In genomic region chr11:74311352-74311926, GRCh38 we compare ENCODE assay signal across 8 cellular contexts. TPM values are rescaled to one million over a fixed set of nuclear protein-coding genes. Genes with fewer than 3 reads are reported as not detected.
DNase-seq lines count a peak whose midpoint lies in the region; ATAC-seq and TF ChIP-seq lines count a peak whose summit lies in the region.

TSS of gene P4HA3 (minus strand) at chr11:74311640. CDS start at chr11:74311611, 29 bp downstream.

- ATAC-seq in activated T-helper 17 cell treated with anti-CD3 and anti-CD28 coated beads, Interleukin-2, amount 50 U/mL, for 72 hours (replicated peaks), result peak; percentile 96
- ATAC-seq in gastroesophageal sphincter (peak; percentile 89), GM21526 (IDR thresholded peaks at IDR 0.05; ENCODE audit: low FRiP score, unreplicated experiment) (no peak)

- H3K9me3 Mint-ChIP-seq in activated T-helper 17 cell treated with anti-CD3 and anti-CD28 coated beads, Interleukin-2, amount 50 U/mL, for 72 hours, result no peaks in the 10 kb centered on the region
- H3K9me3 Mint-ChIP-seq in type B pancreatic cell, result peaks cover 9% of the 10 kb centered on the region

- H3K4me3 ChIP-seq in GM12864 (ENCODE audit: low read depth, low read length) (peak within 1 kb of the TSS; percentile 27), gastroesophageal sphincter (peak within 1 kb of the TSS; percentile 35 to 60), ovary (peak within 1 kb of the TSS; percentile 37)

- H3K9me3 ChIP-seq in gastroesophageal sphincter (peaks cover 0 to 12% (median 0%) of the 10 kb centered on the region in 3 donors), ovary (no peaks in the 10 kb centered on the region)

- no peak for TF ChIP-seq EP300 in gastroesophageal sphincter (IDR thresholded peaks at IDR 0.05)
- TF ChIP-seq EP300 in ovary (IDR thresholded peaks at IDR 0.05), result no peak

- TF ChIP-seq CTCF in GM12864 (IDR thresholded peaks at IDR 0.05; ENCODE audit: low read depth, low read length, missing control alignments) (peak; percentile 1), gastroesophageal sphincter (IDR thresholded peaks at IDR 0.05) (peak in 1 of 4 experiments; percentile 26), ovary (IDR thresholded peaks at IDR 0.05) (no peak), type B pancreatic cell (conservative IDR thresholded peaks at IDR 0.05) (no peak)

- WGBS in gastroesophageal sphincter (ENCODE audit: low coverage in 1 of 2), 2 donors, result 20% methylated on average over 3 of the region's 62 CpGs; no CpG with 5 or more reads in 1 of the 2 donors
- WGBS in ovary, 3 donors, result 1 to 4% (median 2%) methylated on average over 13 to 62 of the region's 62 CpGs

- DNase-seq in GM12864 (ENCODE audit: low read depth) (no peak), NCI-H748 treated with DMSO at 0.1 percent for 48 hours (lab: John Stamatoyannopoulos, UW) (peak; percentile 27), ovary (peak; percentile 17 to 73 (median 61)), type B pancreatic cell (ENCODE audit: extremely low spot score, unreplicated experiment) (peak; percentile 74), OCI-M1 (lab: John Stamatoyannopoulos, UW) (no peak)

- no peaks in the 10 kb centered on the region for H3K4me1 Mint-ChIP-seq in activated T-helper 17 cell treated with anti-CD3 and anti-CD28 coated beads, Interleukin-2, amount 50 U/mL, for 72 hours
- H3K4me1 Mint-ChIP-seq in type B pancreatic cell (ENCODE audit: unreplicated experiment), result no peaks in the 10 kb centered on the region

- intact Hi-C loops in ovary (cut with DNase I), result no loop called here

- H3K4me1 ChIP-seq in gastroesophageal sphincter, result peaks cover 0 to 12% (median 0%) of the 10 kb centered on the region in 3 donors
- H3K4me1 ChIP-seq in ovary (ENCODE audit: insufficient read depth), result peaks cover 3% of the 10 kb centered on the region

- H3K36me3 Mint-ChIP-seq in activated T-helper 17 cell treated with anti-CD3 and anti-CD28 coated beads, Interleukin-2, amount 50 U/mL, for 72 hours (ENCODE audit: low read depth), result no peaks in the 10 kb centered on the region
- H3K36me3 Mint-ChIP-seq in type B pancreatic cell, result no peaks in the 10 kb centered on the region

- TF ChIP-seq POLR2A in gastroesophageal sphincter (IDR thresholded peaks at IDR 0.05), result no peak
- no peak for TF ChIP-seq POLR2A in ovary (IDR thresholded peaks at IDR 0.05)

- H3K27ac ChIP-seq in gastroesophageal sphincter (peak within 1 kb of the TSS in 1 of 4 donors; percentile 57), ovary (no peak within 1 kb of the TSS)

- H3K27ac Mint-ChIP-seq in activated T-helper 17 cell treated with anti-CD3 and anti-CD28 coated beads, Interleukin-2, amount 50 U/mL, for 72 hours, result peak within 1 kb of the TSS; percentile 52
- H3K27ac Mint-ChIP-seq in type B pancreatic cell, result no peak within 1 kb of the TSS

- H3K36me3 ChIP-seq in gastroesophageal sphincter, result no peaks in the 10 kb centered on the region
- H3K36me3 ChIP-seq in ovary, result no peaks in the 10 kb centered on the region

- peak within 1 kb of the TSS; percentile 70 for H3K4me3 Mint-ChIP-seq in activated T-helper 17 cell treated with anti-CD3 and anti-CD28 coated beads, Interleukin-2, amount 50 U/mL, for 72 hours
- peak within 1 kb of the TSS; percentile 82 for H3K4me3 Mint-ChIP-seq in type B pancreatic cell

- H3K27me3 Mint-ChIP-seq in activated T-helper 17 cell treated with anti-CD3 and anti-CD28 coated beads, Interleukin-2, amount 50 U/mL, for 72 hours, result peaks cover 34% of the 10 kb centered on the region
- peaks cover 63% of the 10 kb centered on the region for H3K27me3 Mint-ChIP-seq in type B pancreatic cell

- peaks cover 15% of the 10 kb centered on the region for H3K27me3 ChIP-seq in gastroesophageal sphincter
- H3K27me3 ChIP-seq in ovary, result no peaks in the 10 kb centered on the region

RNA-seq across cellular contexts. Expression of gene P4HA3, which starts in this region (rescaled TPM):
- not detected for total RNA-seq in activated T-helper 17 cell treated with anti-CD3 and anti-CD28 coated beads, Interleukin-2, amount 50 U/mL, for 72 hours
- total RNA-seq in gastroesophageal sphincter, result 1 to 10 TPM in 1 of 4 donors, under 1 TPM in 2, not detected in 1; 0.69 to 2.9 (median 0.94) TPM
- 1 to 10 TPM in 3 of 7 donors, under 1 TPM in 4; 0.28 to 2.2 (median 0.84) TPM for total RNA-seq in ovary
- polyA plus RNA-seq in ovary, result 1 to 10 TPM; 1.0 to 5.6 TPM
- total RNA-seq in type B pancreatic cell (ENCODE audit: low replicate concordance), result 0.17 and 0.34 TPM in 2 replicates

Comparison
In these comparisons a context has a peak if more than half of its experiments do, and no peak if none do; other contexts are left out.
1. Peak in ATAC-seq in activated T-helper 17 cell treated with anti-CD3 and anti-CD28 coated beads, Interleukin-2, amount 50 U/mL, for 72 hours; RNA of the gene not detected or under 1 TPM.
2. Peak in DNase-seq in type B pancreatic cell; RNA of the gene not detected or under 1 TPM.
3. DNase-seq: peak in NCI-H748 treated with DMSO at 0.1 percent for 48 hours (single experiment) and ovary (5 of 5); none in GM12864 (single experiment) and OCI-M1 (single experiment).
4. Peak in every context shown above with its lines, with median percentiles within 50 percentile points of each other: H3K4me3 ChIP-seq.